ENCODE assay signal across 9 cellular contexts in the genomic region with DNA sequence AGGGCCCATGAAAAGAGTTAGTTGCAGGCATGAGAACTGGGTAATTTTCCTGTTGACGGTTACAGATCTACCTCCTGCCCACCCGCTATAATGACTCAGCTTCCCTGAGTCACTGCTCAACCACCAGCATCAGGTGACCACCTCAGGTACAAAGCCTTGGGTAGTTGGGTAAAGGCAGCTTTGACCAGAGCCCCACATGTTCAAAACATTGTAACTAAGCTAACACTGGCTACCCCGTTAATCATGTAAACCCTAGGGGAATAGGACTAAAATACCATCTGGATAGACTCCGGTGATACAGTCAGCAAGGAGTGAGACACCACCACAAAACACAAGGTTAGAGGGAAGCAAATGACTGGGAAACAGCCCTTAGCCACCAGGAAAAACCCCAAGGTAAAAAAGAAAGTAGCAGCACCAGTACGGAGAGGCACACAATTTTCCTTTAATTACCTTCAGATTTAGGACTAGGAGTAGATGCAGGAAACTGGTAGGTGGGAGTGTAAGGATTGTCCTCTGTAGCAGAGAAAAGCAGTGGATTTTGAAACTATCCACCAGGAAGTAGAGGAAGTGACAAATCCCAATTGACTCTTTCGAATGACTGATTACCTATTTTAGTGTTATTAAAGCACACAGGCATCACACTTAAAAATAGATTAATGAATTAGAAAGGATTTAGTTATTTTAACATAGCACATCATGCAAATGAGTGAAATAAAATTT.
DNase-seq lines count a peak whose midpoint lies in the region; ATAC-seq and TF ChIP-seq lines count a peak whose summit lies in the region.
"Had no signal": no experiment of that assay in that cellular context is flagged by ENCODE, and none has a peak within 500 bp of the region (broad histone marks: within the 10 kb centered on the region; RNA-seq: fewer than 3 reads in every experiment).

No MANE protein-coding gene starts in this region.

- H3K4me1 ChIP-seq in SK-N-SH (ENCODE audit: control insufficient read depth in 1 of 2, insufficient read depth in 2 of 2, low read depth in 1 of 2, low read length in 1 of 2): no peaks in the 10 kb centered on the region; a peak in 1 of 4 replicates

- WGBS in SK-N-SH (ENCODE audit: low lambda C conversion rate): 74% methylated on average over 6 of the region's 6 CpGs

- H3K79me2 ChIP-seq in SK-N-SH (ENCODE audit: insufficient read depth): no peaks in the 10 kb centered on the region

- H3K27me3 ChIP-seq in SK-N-SH (ENCODE audit: insufficient read depth): no peaks in the 10 kb centered on the region

- H3K4me3 Mint-ChIP-seq in activated CD4-positive, alpha-beta T cell treated with anti-CD3 and anti-CD28 coated beads, Interleukin-2, amount 10 ng/mL, durations not matched to agents 24 days and 14 days: no peak overlapping the region
- H3K4me3 Mint-ChIP-seq in activated naive CD8-positive, alpha-beta T cell treated with anti-CD3 and anti-CD28 coated beads, Interleukin-2, amount 10 ng/mL, durations not matched to agents 7 days and 5 days: no peak overlapping the region

- H3K27ac ChIP-seq in SK-N-SH (ENCODE audit: low read depth in 2 of 2, low read length in 1 of 2): no peak overlapping the region

- TF ChIP-seq RAD21 in SK-N-SH (IDR thresholded peaks at IDR 0.05; ENCODE audit: low read length): no peak

- POLR2A ChIA-PET in activated naive CD8-positive, alpha-beta T cell treated with anti-CD3 and anti-CD28 coated beads, Interleukin-2, amount 10 ng/mL, durations not matched to agents 7 days and 5 days (lab: Charles Lee): interaction anchor here (0.6 kb wide), 1 partner anchor 945 kb away, joined by 3 read pairs; no protein-coding TSS in a partner anchor
- POLR2A ChIA-PET in SK-N-SH (lab: Yijun Ruan, JAX): no interaction called here

- H3K27me3 Mint-ChIP-seq in activated CD4-positive, alpha-beta T cell treated with anti-CD3 and anti-CD28 coated beads, Interleukin-2, amount 10 ng/mL, durations not matched to agents 24 days and 14 days: peaks cover 3% of the 10 kb centered on the region
- peaks cover 2% of the 10 kb centered on the region for H3K27me3 Mint-ChIP-seq in activated naive CD8-positive, alpha-beta T cell treated with anti-CD3 and anti-CD28 coated beads, Interleukin-2, amount 10 ng/mL, durations not matched to agents 7 days and 5 days

- H3K27ac Mint-ChIP-seq in activated CD4-positive, alpha-beta T cell treated with anti-CD3 and anti-CD28 coated beads, Interleukin-2, amount 10 ng/mL, durations not matched to agents 24 days and 14 days: peak overlapping the region; percentile 1
- peak overlapping the region; percentile 40 for H3K27ac Mint-ChIP-seq in activated naive CD8-positive, alpha-beta T cell treated with anti-CD3 and anti-CD28 coated beads, Interleukin-2, amount 10 ng/mL, durations not matched to agents 7 days and 5 days

- no peaks in the 10 kb centered on the region for H3K9me3 Mint-ChIP-seq in activated CD4-positive, alpha-beta T cell treated with anti-CD3 and anti-CD28 coated beads, Interleukin-2, amount 10 ng/mL, durations not matched to agents 24 days and 14 days
- no peaks in the 10 kb centered on the region for H3K9me3 Mint-ChIP-seq in activated naive CD8-positive, alpha-beta T cell treated with anti-CD3 and anti-CD28 coated beads, Interleukin-2, amount 10 ng/mL, durations not matched to agents 7 days and 5 days

- H3K4me2 ChIP-seq in SK-N-SH: no peak overlapping the region

- H3K36me3 ChIP-seq in SK-N-SH (replicated peaks in 1 of 2; ENCODE audit: control insufficient read depth in 1 of 2, insufficient read depth in 2 of 2, low read length in 1 of 2): no peaks in the 10 kb centered on the region

- no peak for TF ChIP-seq CTCF in SK-N-SH (IDR thresholded peaks at IDR 0.05)

- peaks cover 8% of the 10 kb centered on the region for H3K4me1 Mint-ChIP-seq in activated CD4-positive, alpha-beta T cell treated with anti-CD3 and anti-CD28 coated beads, Interleukin-2, amount 10 ng/mL, durations not matched to agents 24 days and 14 days
- peaks cover 8% of the 10 kb centered on the region for H3K4me1 Mint-ChIP-seq in activated naive CD8-positive, alpha-beta T cell treated with anti-CD3 and anti-CD28 coated beads, Interleukin-2, amount 10 ng/mL, durations not matched to agents 7 days and 5 days

- ATAC-seq in HG03060 (IDR thresholded peaks at IDR 0.05; ENCODE audit: low read depth, unreplicated experiment): peak; percentile 74
- peak; percentile 42 for ATAC-seq in activated naive CD8-positive, alpha-beta T cell treated with anti-CD3 and anti-CD28 coated beads, Interleukin-2, amount 10 ng/mL, durations not matched to agents 7 days and 5 days (ENCODE audit: low read depth)
- ATAC-seq in stimulated activated naive CD8-positive, alpha-beta T cell treated with anti-CD3 and anti-CD28 coated beads, Interleukin-15, Interleukin-2, amounts not matched to agents 100 U/mL and 50 U/mL, for 24 hours: peak; percentile 84

- H3K9ac ChIP-seq in SK-N-SH: no peak overlapping the region

- H2AFZ ChIP-seq in SK-N-SH (ENCODE audit: low read depth): no peak overlapping the region

- no peak for TF ChIP-seq EP300 in SK-N-SH (IDR thresholded peaks at IDR 0.05; ENCODE audit: borderline replicate concordance in 1 of 2, low read depth in 1 of 2, low read length in 1 of 2)

- no peaks in the 10 kb centered on the region for H3F3A ChIP-seq in SK-N-SH (replicated peaks; ENCODE audit: insufficient read depth)

- no peaks in the 10 kb centered on the region for H3K9me2 ChIP-seq in SK-N-SH

- DNase-seq in activated CD4-positive, alpha-beta T cell treated with anti-CD3 and anti-CD28 coated beads, Interleukin-2, amount 10 ng/mL, durations not matched to agents 24 days and 14 days: no peak
- no peak for DNase-seq in activated CD4-positive, alpha-beta T cell treated with anti-CD3 and anti-CD28 coated beads, Interleukin-2, amount 50 U/mL, for 4 hours
- DNase-seq in activated naive CD8-positive, alpha-beta T cell treated with anti-CD3 and anti-CD28 coated beads, Interleukin-2, amount 10 ng/mL, durations not matched to agents 7 days and 5 days: no peak
- peak; percentile 11 for DNase-seq in stimulated activated naive CD8-positive, alpha-beta T cell treated with anti-CD3 and anti-CD28 coated beads, Interleukin-15, Interleukin-2, amounts not matched to agents 100 U/mL and 50 U/mL, for 24 hours
- DNase-seq in hepatic stellate cell (ENCODE audit: low spot score) (no peak), SK-N-SH (no peak), NCI-H1048 (lab: John Stamatoyannopoulos, UW) (no peak)
- DNase-seq: AML-193 had no signal

- no peaks in the 10 kb centered on the region for H3K36me3 Mint-ChIP-seq in activated CD4-positive, alpha-beta T cell treated with anti-CD3 and anti-CD28 coated beads, Interleukin-2, amount 10 ng/mL, durations not matched to agents 24 days and 14 days (ENCODE audit: low read depth)
- no peaks in the 10 kb centered on the region for H3K36me3 Mint-ChIP-seq in activated naive CD8-positive, alpha-beta T cell treated with anti-CD3 and anti-CD28 coated beads, Interleukin-2, amount 10 ng/mL, durations not matched to agents 7 days and 5 days

- CTCF ChIA-PET in SK-N-SH (lab: Yijun Ruan, JAX): interaction anchor here (1.2 to 1.9 kb wide), 4 partner anchors 10 to 36 kb away, joined by 3 to 6 read pairs (median 4); no protein-coding TSS in a partner anchor

- no peak overlapping the region for H3K4me3 ChIP-seq in SK-N-SH (ENCODE audit: low read depth in 2 of 2, low read length in 1 of 2)

- H3K9me3 ChIP-seq in SK-N-SH: no peaks in the 10 kb centered on the region

- intact Hi-C loops in activated CD4-positive, alpha-beta T cell treated with anti-CD3 and anti-CD28 coated beads, Interleukin-2, amount 10 ng/mL, durations not matched to agents 24 days and 14 days (cut with micrococcal nuclease): no loop called here

- no peaks in the 10 kb centered on the region for H4K20me1 ChIP-seq in SK-N-SH (ENCODE audit: insufficient read depth)

TF ChIP-seq in SK-N-SH, 30 proteins besides CTCF, POLR2A, EP300 and RAD21 (continues in another document):
- no peak for TF ChIP-seq MEF2A (IDR thresholded peaks at IDR 0.05; ENCODE audit: borderline replicate concordance, low read depth)
- TF ChIP-seq GATA2 (CRISPR knock-in tag; IDR thresholded peaks at IDR 0.05): no peak
- no peak for TF ChIP-seq REST (IDR thresholded peaks at IDR 0.05; ENCODE audit: low read depth, low read length)
- no peak for TF ChIP-seq JUND (IDR thresholded peaks at IDR 0.05)
- no peak for TF ChIP-seq SIN3A (IDR thresholded peaks at IDR 0.05; ENCODE audit: borderline replicate concordance, low read depth, low read length)
- no peak for TF ChIP-seq MXI1 (IDR thresholded peaks at IDR 0.05; ENCODE audit: low read depth, low read length)
